Comparison of ENCODE assay signal across 9 cellular contexts in the genomic region with DNA sequence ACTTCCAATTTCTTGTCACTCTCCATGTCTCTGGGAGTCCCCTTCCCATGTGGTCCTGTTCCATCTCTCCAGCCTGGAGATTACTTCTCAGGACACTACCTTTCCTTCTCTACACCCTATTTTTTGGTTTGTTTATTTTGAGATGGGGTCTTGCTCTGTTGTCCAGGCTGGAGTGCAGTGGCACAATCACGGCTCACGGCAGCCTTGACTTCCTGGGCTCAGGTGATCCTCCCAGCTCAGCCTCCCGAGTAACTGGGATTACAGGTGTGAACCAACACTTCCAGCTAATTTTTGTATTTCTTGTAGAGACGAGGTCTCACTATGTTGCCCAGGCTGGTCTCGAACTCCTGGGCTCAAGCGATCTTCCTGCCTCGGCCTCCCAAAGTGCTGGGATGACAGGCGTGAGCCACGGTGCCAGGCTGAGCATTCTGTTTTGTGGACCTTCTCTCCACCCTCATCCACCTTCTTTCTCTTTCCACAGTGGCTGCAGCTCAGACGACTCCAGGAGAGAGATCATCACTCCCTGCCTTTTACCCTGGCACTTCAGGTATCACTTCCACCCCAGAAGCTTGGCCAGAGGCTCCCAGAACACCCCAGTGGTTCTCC. TPM values are rescaled to one million over a fixed set of nuclear protein-coding genes. Genes with fewer than 3 reads are reported as not detected.
DNase-seq lines count a peak whose midpoint lies in the region; ATAC-seq and TF ChIP-seq lines count a peak whose summit lies in the region.
"Had no signal": no experiment of that assay in that cellular context is flagged by ENCODE, and none has a peak within 500 bp of the region (broad histone marks: within the 10 kb centered on the region; RNA-seq: fewer than 3 reads in every experiment).

No MANE protein-coding gene starts in this region.

- H3K4me1 Mint-ChIP-seq in natural killer cell: peaks cover 62 to 84% of the 10 kb centered on the region in 2 donors

- ATAC-seq in natural killer cell (no peak), HG03159 (IDR thresholded peaks at IDR 0.05; ENCODE audit: unreplicated experiment) (no peak)

- peak overlapping the region; percentile 92 for H3K4me3 Mint-ChIP-seq in natural killer cell

- no peaks in the 10 kb centered on the region for H3K27me3 Mint-ChIP-seq in natural killer cell (ENCODE audit: low read depth in 2 of 2)

- H3K9me3 ChIP-seq in KOPT-K1 (ENCODE audit: insufficient read depth, low read length, poor library complexity, severe bottlenecking): no peaks in the 10 kb centered on the region
- H3K9me3 ChIP-seq: tibial artery had no signal

- H3K36me3 ChIP-seq in KOPT-K1 (ENCODE audit: insufficient read depth, low read length): peaks cover 5% of the 10 kb centered on the region; the same call in 1 of the 2 replicates
- H3K36me3 ChIP-seq: tibial artery had no signal

- intact Hi-C loops in natural killer cell (cut with micrococcal nuclease): loop anchor here (1.0 to 10.0 kb wide), 3 partner anchors 20 to 158 kb away; a partner anchor contains a TSS

- H3K9me3 Mint-ChIP-seq in natural killer cell: no peaks in the 10 kb centered on the region

- in situ Hi-C loops in G401 (cut with HindIII; ENCODE audit: low sequenced_read_pairs): loop anchor here (5.0 kb wide), 1 partner anchor 51 kb away; a partner anchor contains a TSS

- H3K27ac Mint-ChIP-seq in natural killer cell: peak overlapping the region; percentile 90 to 97

- DNase-seq in natural killer cell: no peak
- DNase-seq in G401 (ENCODE audit: low spot score): no peak
- no peak for DNase-seq in GOT3 (lab: John Stamatoyannopoulos, UW)
- no peak for DNase-seq in NCI-H2227 (lab: John Stamatoyannopoulos, UW; ENCODE audit: unreplicated experiment)

- peak overlapping the region; percentile 25 for H3K27ac ChIP-seq in C4-2B
- peak overlapping the region; percentile 92 for H3K27ac ChIP-seq in KOPT-K1 (ENCODE audit: low read depth, low read length, poor library complexity, severe bottlenecking)
- peak overlapping the region; percentile 29 for H3K27ac ChIP-seq in cingulate gyrus (ENCODE audit: low read depth, low read length)
- H3K27ac ChIP-seq: tibial artery had no signal

- TF ChIP-seq CTCF in C4-2B (conservative IDR thresholded peaks at IDR 0.05): no peak
- no peak for TF ChIP-seq CTCF in natural killer cell (IDR thresholded peaks at IDR 0.05)

- H3K36me3 Mint-ChIP-seq in natural killer cell: no peaks in the 10 kb centered on the region

RNA-seq across cellular contexts. Expression of a gene that starts 0.6 kb away (rescaled TPM):
- total RNA-seq in natural killer cell: 100 to 1,000 TPM; 281 to 307 (median 296) TPM
- total RNA-seq in G401 (2014; rRNA removed; shearing (Covaris generic)): not detected in 2 replicates

RNA-seq across cellular contexts. Expression of a gene that starts 2.6 kb away (rescaled TPM):
- total RNA-seq in natural killer cell: 100 to 1,000 TPM in 2 of 3 donors, 10 to 100 TPM in 1; 90.1 to 220 (median 101) TPM
- 4.1 and 8.4 TPM in 2 replicates for total RNA-seq in G401 (2014; rRNA removed; shearing (Covaris generic))

RNA-seq across cellular contexts. Expression of a gene that starts 5.1 kb away (rescaled TPM):
- 100 to 1,000 TPM; 439 to 494 (median 469) TPM for total RNA-seq in natural killer cell
- total RNA-seq in G401 (2014; rRNA removed; shearing (Covaris generic)): 7.3 TPM in 1 of 2 replicates, not detected in the other

RNA-seq across cellular contexts. Expression of a gene that starts 33.2 kb away (rescaled TPM):
- total RNA-seq in natural killer cell: 1 to 10 TPM; 2.6 to 9.3 (median 3.2) TPM
- total RNA-seq in G401 (2014; rRNA removed; shearing (Covaris generic)): 6.2 and 15.8 TPM in 2 replicates

RNA-seq across cellular contexts. Expression of a gene that starts 34.6 kb away (rescaled TPM):
- total RNA-seq in natural killer cell: not detected
- total RNA-seq in G401 (2014; rRNA removed; shearing (Covaris generic)): 121 and 133 TPM in 2 replicates

Comparison
In these comparisons a context has a peak if more than half of its experiments do, and no peak if none do; other contexts are left out.
1. H3K27ac ChIP-seq: peak in every context shown above with its lines; median percentile 92 in KOPT-K1; 29 in cingulate gyrus; 25 in C4-2B.
2. RNA of a gene that starts 0.6 kb away (total RNA-seq): 281 to 307 TPM in natural killer cell; not detected in G401; every median in the first group is over 100 times any median in the second.
3. RNA of a gene that starts 5.1 kb away (total RNA-seq): 439 to 494 TPM in natural killer cell; 7.3 TPM in G401; every median in the first group is over 10 times any median in the second.